Comparison of ENCODE assay signal across 19 cellular contexts in genomic region chr2:125037135-125037653, GRCh38.
DNase-seq lines count a peak whose midpoint lies in the region; ATAC-seq and TF ChIP-seq lines count a peak whose summit lies in the region.
"Had no signal": no experiment of that assay in that cellular context is flagged by ENCODE, and none has a peak within 500 bp of the region (broad histone marks: within the 10 kb centered on the region; RNA-seq: fewer than 3 reads in every experiment).

No MANE protein-coding gene starts in this region.

- no peak overlapping the region for H3K56ac ChIP-seq in H9 (ENCODE audit: insufficient read length, low read depth, low read length)

- no peak overlapping the region for H4K5ac ChIP-seq in H9 (ENCODE audit: insufficient read length, low read depth, low read length)

- H3K14ac ChIP-seq in H9 (ENCODE audit: insufficient read depth, low read length): no peak overlapping the region

- in situ Hi-C loops in GM13976 (cut with MboI; ENCODE audit: low sequenced_read_pairs, unreplicated experiment): no loop called here
- in situ Hi-C loops in G401 (cut with HindIII; ENCODE audit: low sequenced_read_pairs): no loop called here

- H3K4ac ChIP-seq in H9 (ENCODE audit: low read depth, low read length): no peak overlapping the region

- no peaks in the 10 kb centered on the region for H3K23me2 ChIP-seq in H9 (ENCODE audit: insufficient read length, low read depth, low read length, poor library complexity, severe bottlenecking)

- H3K27me3 ChIP-seq in H9 (ENCODE audit: insufficient read depth, low read length): no peaks in the 10 kb centered on the region
- H3K27me3 ChIP-seq in lower lobe of right lung (ENCODE audit: low read depth): no peaks in the 10 kb centered on the region
- H3K27me3 ChIP-seq: BLaER1 had no signal

- H3K27ac Mint-ChIP-seq in H9 (no peak overlapping the region), chondrocyte (ENCODE audit: unreplicated experiment) (no peak overlapping the region), T-helper 17 cell (no peak overlapping the region)
- H3K27ac Mint-ChIP-seq: B cell; CD4-positive, CD25-positive, alpha-beta regulatory T cell; CD8-positive, alpha-beta T cell; HFFc6 had no signal

- H3K79me2 ChIP-seq in H9 (ENCODE audit: insufficient read depth, low read length): no peaks in the 10 kb centered on the region

- peaks cover 13 to 18% of the 10 kb centered on the region in 2 experiments for H3K4me1 Mint-ChIP-seq in H9
- no peaks in the 10 kb centered on the region for H3K4me1 Mint-ChIP-seq in chondrocyte (ENCODE audit: low read depth)
- no peaks in the 10 kb centered on the region for H3K4me1 Mint-ChIP-seq in T-helper 17 cell
- H3K4me1 Mint-ChIP-seq: B cell; CD4-positive, CD25-positive, alpha-beta regulatory T cell had no signal

- H2AK5ac ChIP-seq in H9 (ENCODE audit: insufficient read length, low read length): no peak overlapping the region

- no peak overlapping the region for H3K4me3 Mint-ChIP-seq in H9
- no peak overlapping the region for H3K4me3 Mint-ChIP-seq in chondrocyte (ENCODE audit: unreplicated experiment)
- H3K4me3 Mint-ChIP-seq in T-helper 17 cell: no peak overlapping the region
- H3K4me3 Mint-ChIP-seq: B cell; CD4-positive, CD25-positive, alpha-beta regulatory T cell; CD8-positive, alpha-beta T cell; HFFc6 had no signal

- peak; percentile 4 for TF ChIP-seq CTCF in GM13976 (IDR thresholded peaks at IDR 0.05; ENCODE audit: borderline replicate concordance, control extremely low read depth, extremely low read depth, insufficient read depth, missing control alignments)
- TF ChIP-seq CTCF in H9 (conservative IDR thresholded peaks at IDR 0.05): no peak
- TF ChIP-seq CTCF in chondrocyte (IDR thresholded peaks at IDR 0.05): no peak
- no peak for TF ChIP-seq CTCF in lower lobe of right lung (IDR thresholded peaks at IDR 0.05)

- no peak overlapping the region for H2BK120ac ChIP-seq in H9 (ENCODE audit: low read depth, low read length, poor library complexity, severe bottlenecking)

- no peak overlapping the region for H3K4me3 ChIP-seq in lower lobe of right lung
- H3K4me3 ChIP-seq: BLaER1, GM23248, HAP-1 had no signal

- no peak overlapping the region for H3K23ac ChIP-seq in H9 (ENCODE audit: insufficient read length, low read depth, low read length)

- DNase-seq in GM13976 (ENCODE audit: low spot score): no peak
- DNase-seq in H9: no peak
- DNase-seq in chondrocyte (ENCODE audit: low spot score): peak; percentile 64
- no peak for DNase-seq in lower lobe of right lung
- no peak for DNase-seq in epidermal melanocyte (ENCODE audit: insufficient read length, low spot score)
- DNase-seq in superior temporal gyrus (ENCODE audit: extremely low spot score): no peak
- DNase-seq in T-helper 17 cell: no peak
- DNase-seq in G401 (ENCODE audit: low spot score): no peak
- DNase-seq: Caco-2; CD4-positive, CD25-positive, alpha-beta regulatory T cell; CD8-positive, alpha-beta T cell; DMS53; DMS79 treated with DMSO at 0.1 percent for 48 hours; GM23248; HFFc6 had no signal

- no peak overlapping the region for H3K4me2 ChIP-seq in H9 (ENCODE audit: insufficient read depth, insufficient read length, low read length)
- H3K4me2 ChIP-seq: BLaER1 had no signal

- H3K79me1 ChIP-seq in H9 (ENCODE audit: insufficient read depth, low read depth, low read length, poor library complexity, severe bottlenecking): no peaks in the 10 kb centered on the region

- no peaks in the 10 kb centered on the region for H3K36me3 ChIP-seq in lower lobe of right lung
- H3K36me3 ChIP-seq: BLaER1, HAP-1 had no signal

- no CpG with 5 or more reads among the region's 22 CpGs for WGBS in H9 (ENCODE audit: extremely low coverage, insufficient read length, low lambda C conversion rate)

- no peak overlapping the region for H2BK12ac ChIP-seq in H9 (ENCODE audit: insufficient read length, low read depth, low read length)

- no peak overlapping the region for H3T11ph ChIP-seq in H9 (ENCODE audit: low read length)

- peaks cover 34 to 35% of the 10 kb centered on the region in 2 experiments for H3K9me3 Mint-ChIP-seq in H9
- H3K9me3 Mint-ChIP-seq in chondrocyte (ENCODE audit: low read depth): peaks cover 45% of the 10 kb centered on the region

- H3K4me1 ChIP-seq in H9 (ENCODE audit: insufficient read depth, low read length): no peaks in the 10 kb centered on the region
- H3K4me1 ChIP-seq in lower lobe of right lung: no peaks in the 10 kb centered on the region
- H3K4me1 ChIP-seq: BLaER1, Caco-2, HAP-1 had no signal

- H3K9ac ChIP-seq in H9 (ENCODE audit: extremely low read depth, insufficient read length, low read length): no peak overlapping the region
- H3K9ac ChIP-seq: BLaER1, GM23248 had no signal

- no peak overlapping the region for H3K18ac ChIP-seq in H9 (ENCODE audit: insufficient read length, low read depth, low read length)

- H2BK5ac ChIP-seq in H9 (ENCODE audit: insufficient read length, low read length): no peak overlapping the region

- H3K27me3 Mint-ChIP-seq in H9 (ENCODE audit: low read depth) (no peaks in the 10 kb centered on the region), chondrocyte (ENCODE audit: low read depth) (no peaks in the 10 kb centered on the region), T-helper 17 cell (no peaks in the 10 kb centered on the region)
- H3K27me3 Mint-ChIP-seq: B cell; CD4-positive, CD25-positive, alpha-beta regulatory T cell had no signal

- H3K36me3 Mint-ChIP-seq in H9 (ENCODE audit: insufficient read depth in 1 of 3, low read depth in 3 of 3): peaks cover 7 to 40% (median 17%) of the 10 kb centered on the region in 3 experiments
- H3K36me3 Mint-ChIP-seq in chondrocyte (ENCODE audit: low read depth): no peaks in the 10 kb centered on the region
- H3K36me3 Mint-ChIP-seq in T-helper 17 cell (ENCODE audit: low read depth): no peaks in the 10 kb centered on the region
- H3K36me3 Mint-ChIP-seq: CD4-positive, CD25-positive, alpha-beta regulatory T cell; CD8-positive, alpha-beta T cell had no signal

- intact Hi-C loops in lower lobe of right lung (cut with DNase I): no loop called here

- H3K27ac ChIP-seq in H9 (ENCODE audit: insufficient read length, low read depth, low read length) (no peak overlapping the region), lower lobe of right lung (no peak overlapping the region)
- H3K27ac ChIP-seq: BLaER1, C4-2B, GM23248 had no signal

- H4K8ac ChIP-seq in H9 (replicated peaks; ENCODE audit: insufficient read length, low read depth, low read length): no peak overlapping the region

- H4K91ac ChIP-seq in H9 (ENCODE audit: insufficient read length, low read depth, low read length): peak overlapping the region; percentile 89

- no peaks in the 10 kb centered on the region for H3K9me3 ChIP-seq in H9 (ENCODE audit: control insufficient read depth, low read depth, low read length)
- no peaks in the 10 kb centered on the region for H3K9me3 ChIP-seq in lower lobe of right lung
- H3K9me3 ChIP-seq in T-helper 17 cell (ENCODE audit: control insufficient read depth, low read length, poor library complexity, severe bottlenecking): no peaks in the 10 kb centered on the region
- H3K9me3 ChIP-seq: Caco-2, HAP-1 had no signal

- no peak overlapping the region for H2AFZ ChIP-seq in H9 (ENCODE audit: low read length)
- H2AFZ ChIP-seq: GM23248 had no signal

- H2BK15ac ChIP-seq in H9 (ENCODE audit: low read depth, low read length): no peak overlapping the region

- no peaks in the 10 kb centered on the region for H4K20me1 ChIP-seq in H9 (ENCODE audit: control insufficient read depth, insufficient read depth, insufficient read length)
- H4K20me1 ChIP-seq: BLaER1 had no signal

- ATAC-seq in lower lobe of right lung (peak; percentile 11 to 23), T-helper 17 cell (no peak)
- ATAC-seq: CD8-positive, alpha-beta T cell had no signal

- no peak overlapping the region for H2BK20ac ChIP-seq in H9 (ENCODE audit: low read depth, low read length, poor library complexity, severe bottlenecking)
